In the genomic region with DNA sequence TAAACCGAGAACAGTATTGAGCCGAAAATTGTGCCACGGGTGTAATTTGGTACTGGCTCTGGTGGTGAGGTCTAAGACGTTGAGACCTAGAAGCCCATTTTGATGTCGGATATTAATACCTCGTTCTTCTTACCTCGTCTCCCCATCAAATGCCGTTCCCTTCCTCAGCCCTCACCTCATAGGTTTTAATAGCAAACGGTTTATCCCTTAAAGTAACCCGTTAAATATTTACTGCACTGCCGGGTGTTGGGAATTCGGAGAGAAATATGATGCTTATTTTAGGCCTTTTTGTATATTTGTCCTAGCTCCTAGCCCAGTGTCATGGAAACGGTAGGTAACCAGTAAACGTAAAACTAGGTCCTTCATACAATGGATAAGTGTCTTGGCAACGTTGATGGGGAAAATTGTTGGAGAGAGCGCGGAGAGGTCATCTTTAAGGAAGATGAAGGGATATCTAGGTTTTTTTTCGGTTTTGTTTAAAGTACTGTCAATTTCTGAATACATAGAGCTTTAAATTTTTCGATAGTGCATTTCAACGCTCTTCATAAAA, we compare ENCODE assay signal across 9 cellular contexts. TPM values are rescaled to one million over a fixed set of nuclear protein-coding genes. Genes with fewer than 3 reads are reported as not detected.
DNase-seq lines count a peak whose midpoint lies in the region; ATAC-seq, FAIRE-seq and TF ChIP-seq lines count a peak whose summit lies in the region.
"Had no signal": no experiment of that assay in that cellular context is flagged by ENCODE, and none has a peak within 500 bp of the region (broad histone marks: within the 10 kb centered on the region; RNA-seq: fewer than 3 reads in every experiment).

No MANE protein-coding gene starts in this region.

- H3K9ac ChIP-seq in K562 (ENCODE audit: insufficient read depth in 1 of 2, low read depth in 2 of 2, low read length in 2 of 2) (peak overlapping the region; percentile 99), liver (ENCODE audit: low read depth in 1 of 2, low read length in 2 of 2) (peak overlapping the region; percentile 94 to 98)

- TF ChIP-seq EP300 in K562 (IDR thresholded peaks at IDR 0.05; ENCODE audit: low read length) = no peak

- in situ Hi-C loops in K562 (cut with MboI) = no loop called here

- H3K4me2 ChIP-seq in K562 (ENCODE audit: insufficient read depth, low read length) = peak overlapping the region; percentile 84

- BruUV-seq in K562 (replicated peaks; lab: Mats Ljungman, UMichigan) = TSS peak; percentile 81

- TF ChIP-seq CTCF in AG04450 (IDR thresholded peaks at IDR 0.05; ENCODE audit: low read depth, low read length) (no peak), K562 (IDR thresholded peaks at IDR 0.05 in 2 of 3, conservative IDR thresholded peaks at IDR 0.05 in 1 of 3; ENCODE audit: insufficient read depth in 2 of 3, low read depth in 1 of 3, low read length in 3 of 3) (no peak), liver (IDR thresholded peaks at IDR 0.05; ENCODE audit: low read depth, low read length, missing input control) (no peak)

- POLR2A ChIA-PET in AG04450 (lab: Yijun Ruan, JAX) = interaction anchor here (1.7 kb wide), 1 partner anchor 23 kb away, joined by 8 read pairs; no protein-coding TSS in a partner anchor
- POLR2A ChIA-PET in K562 (lab: Yijun Ruan, JAX) = interaction anchor here (0.6 to 5.1 kb wide), 4 partner anchors 10 to 518 kb away, joined by 3 to 27 read pairs (median 5); no protein-coding TSS in a partner anchor

- ATAC-seq in K562 = no peak
- ATAC-seq in activated CD4-positive, CD25-positive, alpha-beta regulatory T cell treated with anti-CD3 and anti-CD28 coated beads, Interleukin-2, amount 50 U/mL, for 24 hours = no peak
- no peak for ATAC-seq in HG03378 (IDR thresholded peaks at IDR 0.05; ENCODE audit: unreplicated experiment)

- TF ChIP-seq POLR2A in K562 (conservative IDR thresholded peaks at IDR 0.05) = no peak

- H3K9me3 ChIP-seq in AG04450 (ENCODE audit: control insufficient read depth, insufficient read depth, low read length) (no peaks in the 10 kb centered on the region), K562 (replicated peaks; ENCODE audit: control insufficient read depth, insufficient read depth, low read depth, low read length) (no peaks in the 10 kb centered on the region), liver (ENCODE audit: control insufficient read depth in 4 of 4, low read length in 3 of 4) (no peaks in the 10 kb centered on the region)

- DNase-seq in AG04450 (ENCODE audit: low read depth, low spot score) (no peak), K562 (ENCODE audit: extremely low read depth in 1 of 4, low spot score in 3 of 4) (no peak), GM19240 (ENCODE audit: insufficient read length, low spot score) (no peak), iPS-NIHi11 (ENCODE audit: low spot score) (no peak)
- DNase-seq in Jurkat, Clone E6-1 (ENCODE audit: low read depth, low spot score) = no peak
- DNase-seq: activated naive CD8-positive, alpha-beta T cell treated with anti-CD3 and anti-CD28 coated beads, Interleukin-2, amount 10 ng/mL, durations not matched to agents 7 days and 5 days had no signal

- H3K4me1 ChIP-seq in K562 (replicated peaks in 1 of 2; ENCODE audit: control insufficient read depth in 2 of 2, insufficient read depth in 2 of 2, low read length in 2 of 2) (peaks cover 11 to 12% of the 10 kb centered on the region in 2 experiments; a peak in 4 of 5 replicates), liver (ENCODE audit: control insufficient read depth in 4 of 4, insufficient read depth in 4 of 4, low read length in 3 of 4) (peaks cover 6 to 23% (median 14%) of the 10 kb centered on the region in 4 donors)

- no peak for FAIRE-seq in K562 (lab: Jason Lieb, UNC)

- peak overlapping the region; percentile 95 for H2AFZ ChIP-seq in K562 (ENCODE audit: low read depth, low read length)

- peaks cover 65% of the 10 kb centered on the region for H3K79me2 ChIP-seq in K562 (ENCODE audit: control insufficient read depth, insufficient read depth, low read length)

- no peaks in the 10 kb centered on the region for H3K9me1 ChIP-seq in K562 (ENCODE audit: control insufficient read depth, insufficient read depth, low read length)

- H3K27me3 ChIP-seq in AG04450 (ENCODE audit: control insufficient read depth, insufficient read depth, low read length) (no peaks in the 10 kb centered on the region), K562 (ENCODE audit: control insufficient read depth in 2 of 2, insufficient read depth in 2 of 2, low read length in 2 of 2) (no peaks in the 10 kb centered on the region), liver (ENCODE audit: control insufficient read depth in 4 of 4, insufficient read depth in 4 of 4, low read length in 3 of 4) (no peaks in the 10 kb centered on the region)

- H3K36me3 ChIP-seq in K562 (ENCODE audit: control insufficient read depth, insufficient read depth, low read length) (peaks cover 27% of the 10 kb centered on the region; the same call in 2 of the 3 replicates), liver (ENCODE audit: control insufficient read depth in 4 of 4, insufficient read depth in 3 of 4, low read depth in 1 of 4, low read length in 3 of 4) (peaks cover 0 to 2% (median under 1%) of the 10 kb centered on the region in 4 donors)

- peak overlapping the region; percentile 83 for H3K4me3 ChIP-seq in AG04450 (ENCODE audit: low read depth, low read length)
- peak overlapping the region; percentile 61 for H3K4me3 ChIP-seq in Jurkat, Clone E6-1 (ENCODE audit: low read length)
- H3K4me3 ChIP-seq in K562 = peak overlapping the region; percentile 91
- peak overlapping the region; percentile 62 to 73 (median 68) for H3K4me3 ChIP-seq in liver (ENCODE audit: low read depth in 1 of 3, low read length in 3 of 3)

- CTCF ChIA-PET in AG04450 (lab: Charles Lee) (interaction anchor here (1.2 kb wide), 2 partner anchors 45 to 49 kb away, joined by 4 to 5 read pairs; no protein-coding TSS in a partner anchor), K562 (lab: Yijun Ruan, JAX; ENCODE audit: low intra/inter-chr PET ratio) (no interaction called here)

- TF ChIP-seq RAD21 in K562 (CRISPR knock-in tag; conservative IDR thresholded peaks at IDR 0.05 in 1 of 2, IDR thresholded peaks at IDR 0.05 in 1 of 2) = no peak
- TF ChIP-seq RAD21 in liver (IDR thresholded peaks at IDR 0.05) = no peak

- 4% methylated on average over 20 of the region's 20 CpGs for WGBS in K562 (ENCODE audit: insufficient coverage, low coverage, missing lambda C conversion rate)
- 9% methylated on average over 20 of the region's 20 CpGs for WGBS in liver

- intact Hi-C loops in K562 (cut with micrococcal nuclease) = no loop called here

- peak overlapping the region; percentile 89 for H3K27ac ChIP-seq in AG04450 (ENCODE audit: low read depth, low read length)
- H3K27ac ChIP-seq in K562 (ENCODE audit: extremely low read depth, low read depth, low read length) = peak overlapping the region; percentile 96
- H3K27ac ChIP-seq in liver (ENCODE audit: low read depth in 1 of 2, low read length in 2 of 2) = peak overlapping the region in 1 of 2 donors; percentile 94

- H4K20me1 ChIP-seq in K562 (replicated peaks; ENCODE audit: control insufficient read depth, insufficient read depth, low read length) = peaks cover 3% of the 10 kb centered on the region; the same call in 1 of the 2 replicates

TF ChIP-seq in K562, 482 proteins besides CTCF, POLR2A, EP300 and RAD21 (continues in another document):
- TF ChIP-seq SIN3A (IDR thresholded peaks at IDR 0.05; ENCODE audit: borderline replicate concordance in 2 of 2, control insufficient read depth in 1 of 2, low read depth in 2 of 2, low read length in 2 of 2) (no peak), ATF1 (CRISPR knock-in tag; IDR thresholded peaks at IDR 0.05) (no peak), ATF1 (tag; IDR thresholded peaks at IDR 0.05) (no peak)

TF ChIP-seq in liver, 16 proteins besides CTCF, POLR2A, EP300 and RAD21 (continues in another document):
- TF ChIP-seq, protein P1, sequence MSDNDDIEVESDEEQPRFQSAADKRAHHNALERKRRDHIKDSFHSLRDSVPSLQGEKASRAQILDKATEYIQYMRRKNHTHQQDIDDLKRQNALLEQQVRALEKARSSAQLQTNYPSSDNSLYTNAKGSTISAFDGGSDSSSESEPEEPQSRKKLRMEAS (IDR thresholded peaks at IDR 0.05) = no peak
- no peak for TF ChIP-seq FOXA2 (IDR thresholded peaks at IDR 0.05)
- no peak for TF ChIP-seq FOXA1 (IDR thresholded peaks at IDR 0.05)
- no peak for TF ChIP-seq NR2F2 (IDR thresholded peaks at IDR 0.05)
- TF ChIP-seq HNF4A (conservative IDR thresholded peaks at IDR 0.05) = no peak
- no peak for TF ChIP-seq YY1 (IDR thresholded peaks at IDR 0.05)
- TF ChIP-seq SP1 (IDR thresholded peaks at IDR 0.05) = no peak
- no peak for TF ChIP-seq GABPA (IDR thresholded peaks at IDR 0.05 in 1 of 2, conservative IDR thresholded peaks at IDR 0.05 in 1 of 2)
- TF ChIP-seq JUND (IDR thresholded peaks at IDR 0.05) = no peak
- TF ChIP-seq EGR1 (IDR thresholded peaks at IDR 0.05; ENCODE audit: low read depth in 2 of 2) = no peak
- TF ChIP-seq HNF4G (IDR thresholded peaks at IDR 0.05) = no peak

RNA-seq across cellular contexts. Expression of a gene that starts 1.0 kb away (rescaled TPM):
- polyA plus RNA-seq in AG04450 (2011; rRNA removed) (136 and 215 TPM in 2 replicates), K562 (2011; rRNA removed) (97.4 and 130 TPM in 2 replicates), K562 (2014; fragmentation: Illumina TruSeq; extraction: Trizol) (232 and 243 TPM in 2 replicates), K562 (2014; fragmentation: Nextera tagmentation; extraction: Ambion mirVana) (100 to 1,000 TPM; 395 to 421 TPM), K562 (2014; rRNA removed) (226 and 273 TPM in 2 replicates), liver (100 to 1,000 TPM in 1 of 2 donors, 10 to 100 TPM in 1; 54.6 to 106 TPM)
- 125 and 134 TPM in 2 replicates for polyA minus RNA-seq in AG04450 (2011; rRNA and poly(A)+ RNA removed)
- polyA plus RNA-seq in Jurkat, Clone E6-1 (2012; ENCODE audit: insufficient read depth, insufficient read length) = 369 TPM
- total RNA-seq in K562 (2011; cell fraction: chromatin; rRNA removed; ENCODE audit: low replicate concordance) = 28.1 and 89.9 TPM in 2 replicates
- total RNA-seq in K562 (2011; cell fraction: nucleolus; rRNA removed) = 17.8 and 20.7 TPM in 2 replicates
- 48.6 and 82.8 TPM in 2 replicates for total RNA-seq in K562 (2011; cell fraction: nucleoplasm; rRNA removed)
- total RNA-seq in K562 (2014; rRNA removed) (188 and 247 TPM in 2 replicates), K562 (2014; rRNA removed; fragmentation: Illumina TruSeq; extraction: Trizol) (196 and 207 TPM in 2 replicates), K562 (2015; rRNA removed; fragmentation: Illumina TruSeq; extraction: Trizol) (231 and 248 TPM in 2 replicates), K562 (2021) (96.4 and 104 TPM in 2 replicates), liver (100 to 1,000 TPM in 1 of 2 donors, 10 to 100 TPM in 1; 98.9 to 102 TPM)
- 33.8 and 65.3 TPM in 2 replicates for polyA plus RNA-seq in K562 (2011; cell fraction: cytosol; rRNA removed)
- polyA plus RNA-seq in K562 (2011; cell fraction: nucleus; rRNA removed) = 35.2 and 44.8 TPM in 2 replicates
- 116 and 260 TPM in 2 replicates for polyA plus RNA-seq in K562 (2012)
- polyA minus RNA-seq in K562 (2011; rRNA and poly(A)+ RNA removed) = 132 and 155 TPM in 2 replicates
- 90.8 and 103 TPM in 2 replicates for polyA minus RNA-seq in K562 (2011; cell fraction: cytosol; rRNA and poly(A)+ RNA removed)
- 25.6 and 53.9 TPM in 2 replicates for polyA minus RNA-seq in K562 (2011; cell fraction: nucleus; rRNA and poly(A)+ RNA removed)
